24 cellular contexts compared by ENCODE assay signal in the genomic region with DNA sequence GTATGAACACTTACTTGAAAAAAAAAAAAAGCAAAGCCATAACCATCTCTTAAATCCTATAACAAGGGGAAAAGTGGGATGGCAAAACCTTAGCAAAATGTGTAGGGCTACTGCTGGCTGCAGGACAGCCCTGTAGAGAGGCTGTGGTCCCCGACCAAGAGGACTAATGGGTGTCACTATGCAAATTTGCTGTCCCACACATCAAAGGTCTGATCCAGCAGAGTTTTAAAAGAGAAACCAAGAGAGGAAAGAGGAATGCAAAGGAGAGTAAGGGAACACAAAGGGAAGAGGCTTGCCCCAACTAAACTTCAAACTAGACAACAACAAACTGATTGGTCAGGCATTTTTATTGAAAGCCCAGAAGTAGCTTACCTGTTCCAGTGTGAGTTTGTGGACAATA. TPM values are rescaled to one million over a fixed set of nuclear protein-coding genes. Genes with fewer than 3 reads are reported as not detected.
DNase-seq lines count a peak whose midpoint lies in the region; ATAC-seq, FAIRE-seq and TF ChIP-seq lines count a peak whose summit lies in the region.
"Had no signal": no experiment of that assay in that cellular context is flagged by ENCODE, and none has a peak within 500 bp of the region (broad histone marks: within the 10 kb centered on the region; RNA-seq: fewer than 3 reads in every experiment).

No MANE protein-coding gene starts in this region.

- no TSS peak for BruUV-seq in OCI-LY7 (replicated peaks; lab: Mats Ljungman, UMichigan)

- no peak for ATAC-seq in stimulated activated naive CD8-positive, alpha-beta T cell treated with anti-CD3 and anti-CD28 coated beads, Interleukin-15, amount 100 ng/mL, for 72 hours
- ATAC-seq in HG03175 (IDR thresholded peaks at IDR 0.05; ENCODE audit: unreplicated experiment) (no peak), upper lobe of left lung (ENCODE audit: low FRiP score in 2 of 2) (no peak)
- ATAC-seq: gastroesophageal sphincter, T-helper 17 cell had no signal

- H3K27ac Mint-ChIP-seq in stimulated activated naive CD8-positive, alpha-beta T cell treated with anti-CD3 and anti-CD28 coated beads, Interleukin-15, amount 100 ng/mL, for 72 hours = no peak overlapping the region
- H3K27ac Mint-ChIP-seq: activated naive CD4-positive, alpha-beta T cell treated with anti-CD3 and anti-CD28 coated beads, Interleukin-2, amount 10 ng/mL, durations not matched to agents 7 days and 5 days; CD4-positive, CD25-positive, alpha-beta regulatory T cell; T-helper 17 cell had no signal

- TF ChIP-seq POLR2A in GM12891 (IDR thresholded peaks at IDR 0.05; ENCODE audit: low read depth, low read length) (no peak), transverse colon (IDR thresholded peaks at IDR 0.05) (no peak), upper lobe of left lung (IDR thresholded peaks at IDR 0.05) (no peak)

- H4K20me1 ChIP-seq in OCI-LY7 (ENCODE audit: insufficient read depth, low read length) (no peaks in the 10 kb centered on the region; the same call in 1 of the 2 replicates), hepatocyte (ENCODE audit: insufficient read depth, poor library complexity, severe bottlenecking) (no peaks in the 10 kb centered on the region)

- TF ChIP-seq EP300 in transverse colon (IDR thresholded peaks at IDR 0.05; ENCODE audit: low read depth) = no peak
- TF ChIP-seq EP300 in upper lobe of left lung (IDR thresholded peaks at IDR 0.05) = no peak

- H3K27me3 ChIP-seq in hepatocyte (no peaks in the 10 kb centered on the region), transverse colon (no peaks in the 10 kb centered on the region), upper lobe of left lung (no peaks in the 10 kb centered on the region)
- H3K27me3 ChIP-seq: gastroesophageal sphincter, SJSA1 had no signal

- in situ Hi-C loops in transverse colon (cut with MboI; ENCODE audit: low pct_ligation_motif_present in 1 of 4, low pct_unique_long_range_greater_than_20kb in 1 of 4, low sequenced_read_pairs in 3 of 4) = loop anchor here in 2 of 4 donors (10.0 to 25.0 kb wide), 2 partner anchors 124 to 181 kb away; no protein-coding TSS in a partner anchor

- intact Hi-C loops in OCI-LY7 (cut with micrococcal nuclease; ENCODE audit: unreplicated experiment) (no loop called here), transverse colon (cut with DNase I; ENCODE audit: low total_unique reads) (no loop called here)

- H3K4me2 ChIP-seq in OCI-LY7 (ENCODE audit: low read length) (peak overlapping the region; percentile 68), hepatocyte (peak overlapping the region; percentile 48)
- H3K4me2 ChIP-seq: KMS-11 had no signal

- H3K4me1 Mint-ChIP-seq in stimulated activated naive CD8-positive, alpha-beta T cell treated with anti-CD3 and anti-CD28 coated beads, Interleukin-15, amount 100 ng/mL, for 72 hours = peaks cover 26% of the 10 kb centered on the region

- peak overlapping the region; percentile 66; the same call in 1 of the 2 replicates for H2AFZ ChIP-seq in OCI-LY7 (ENCODE audit: low read length)
- no peak overlapping the region for H2AFZ ChIP-seq in hepatocyte
- H2AFZ ChIP-seq: GM23248 had no signal

- H3K9me3 ChIP-seq in OCI-LY7 (ENCODE audit: low read length) (no peaks in the 10 kb centered on the region; the same call in 1 of the 2 replicates), hepatocyte (ENCODE audit: low read depth) (no peaks in the 10 kb centered on the region), transverse colon (no peaks in the 10 kb centered on the region), upper lobe of left lung (peaks cover 0 to 3% (median 0%) of the 10 kb centered on the region in 4 donors)
- H3K9me3 ChIP-seq: gastroesophageal sphincter, SJSA1 had no signal

- H3K27me3 Mint-ChIP-seq in stimulated activated naive CD8-positive, alpha-beta T cell treated with anti-CD3 and anti-CD28 coated beads, Interleukin-15, amount 100 ng/mL, for 72 hours = no peaks in the 10 kb centered on the region
- H3K27me3 Mint-ChIP-seq: activated naive CD4-positive, alpha-beta T cell treated with anti-CD3 and anti-CD28 coated beads, Interleukin-2, amount 10 ng/mL, durations not matched to agents 7 days and 5 days; CD4-positive, CD25-positive, alpha-beta regulatory T cell; T-helper 17 cell had no signal

- POLR2A ChIA-PET in OCI-LY7 (lab: Charles Lee) = interaction anchor here (1.4 to 1.7 kb wide), 2 partner anchors 10 to 72 kb away, joined by 5 read pairs; no protein-coding TSS in a partner anchor

- H3K36me3 ChIP-seq in OCI-LY7 (ENCODE audit: insufficient read depth, low read length) (no peaks in the 10 kb centered on the region), hepatocyte (replicated peaks; ENCODE audit: insufficient read depth, low read depth) (no peaks in the 10 kb centered on the region), transverse colon (no peaks in the 10 kb centered on the region), upper lobe of left lung (no peaks in the 10 kb centered on the region)
- H3K36me3 ChIP-seq: gastroesophageal sphincter had no signal

- FAIRE-seq in GM12891 (lab: Jason Lieb, UNC) = no peak
- FAIRE-seq: endometrium, GM18507, kidney, small intestine had no signal

- 29% methylated on average over 1 of the region's 1 CpG for WGBS in hepatocyte (ENCODE audit: low lambda C conversion rate, missing lambda C conversion rate)
- 38 to 41% methylated on average over 1 of the region's 1 CpG for WGBS in transverse colon (ENCODE audit: low coverage in 1 of 2), 2 donors
- 68 to 75% methylated on average over 1 of the region's 1 CpG for WGBS in upper lobe of left lung, 2 donors

- H3K4me3 ChIP-seq in OCI-LY7 (ENCODE audit: low read depth, low read length, poor library complexity, severe bottlenecking) = no peak overlapping the region
- no peak overlapping the region for H3K4me3 ChIP-seq in hepatocyte
- no peak overlapping the region for H3K4me3 ChIP-seq in transverse colon
- H3K4me3 ChIP-seq in upper lobe of left lung = no peak overlapping the region
- H3K4me3 ChIP-seq: gastroesophageal sphincter, GM23248, lung, SJSA1 had no signal

- no peaks in the 10 kb centered on the region for H3K9me2 ChIP-seq in OCI-LY7 (ENCODE audit: insufficient read depth, low read length)
- H3K9me2 ChIP-seq in hepatocyte (replicated peaks; ENCODE audit: insufficient read depth) = no peaks in the 10 kb centered on the region

- peaks cover 5% of the 10 kb centered on the region; the same call in 1 of the 2 replicates for H3K79me2 ChIP-seq in OCI-LY7 (ENCODE audit: insufficient read depth, low read depth, low read length)
- H3K79me2 ChIP-seq in hepatocyte = peaks cover 2% of the 10 kb centered on the region

- H3K27ac ChIP-seq in OCI-LY7 (ENCODE audit: low read depth, low read length, poor library complexity, severe bottlenecking) = no peak overlapping the region
- H3K27ac ChIP-seq in hepatocyte = peak overlapping the region; percentile 83
- H3K27ac ChIP-seq in transverse colon = peak overlapping the region; percentile 71 to 100 (median 88)
- H3K27ac ChIP-seq in upper lobe of left lung = no peak overlapping the region
- H3K27ac ChIP-seq: gastroesophageal sphincter, GM23248, KMS-11, SJSA1 had no signal

- CTCF ChIA-PET in OCI-LY7 (lab: Charles Lee; ENCODE audit: unreplicated experiment) = no interaction called here

- TF ChIP-seq CTCF in OCI-LY7 (conservative IDR thresholded peaks at IDR 0.05; ENCODE audit: low read length) (no peak), hepatocyte (IDR thresholded peaks at IDR 0.05; ENCODE audit: poor library complexity) (no peak), transverse colon (IDR thresholded peaks at IDR 0.05) (no peak), upper lobe of left lung (IDR thresholded peaks at IDR 0.05) (no peak)

- no peak overlapping the region for H3K4me3 Mint-ChIP-seq in stimulated activated naive CD8-positive, alpha-beta T cell treated with anti-CD3 and anti-CD28 coated beads, Interleukin-15, amount 100 ng/mL, for 72 hours
- H3K4me3 Mint-ChIP-seq: activated naive CD4-positive, alpha-beta T cell treated with anti-CD3 and anti-CD28 coated beads, Interleukin-2, amount 10 ng/mL, durations not matched to agents 7 days and 5 days; T-helper 17 cell had no signal

- no peak for DNase-seq in GM12891 (ENCODE audit: insufficient read length, low spot score)
- no peak for DNase-seq in OCI-LY7 (ENCODE audit: low spot score)
- no peak for DNase-seq in hepatocyte (ENCODE audit: low spot score)
- no peak for DNase-seq in transverse colon
- no peak for DNase-seq in stimulated activated naive CD8-positive, alpha-beta T cell treated with anti-CD3 and anti-CD28 coated beads, Interleukin-15, amount 100 ng/mL, for 72 hours
- DNase-seq in upper lobe of left lung = no peak
- DNase-seq: activated CD4-positive, alpha-beta T cell treated with anti-CD3 and anti-CD28 coated beads for 48 hours; activated naive CD4-positive, alpha-beta T cell treated with anti-CD3 and anti-CD28 coated beads, Interleukin-2, amount 10 ng/mL, durations not matched to agents 7 days and 5 days; CD4-positive, CD25-positive, alpha-beta regulatory T cell; cortex of kidney; DMS 273 treated with DMSO at 0.1 percent for 48 hours; GM23248; kidney; NCI-H2171; stimulated activated CD4-positive, alpha-beta T cell treated with anti-CD3 and anti-CD28 coated beads, Interleukin-1b, Interleukin-23, amount 100 ng/mL, for 48 hours; T-helper 17 cell had no signal

- peaks cover 69% of the 10 kb centered on the region for H3K4me1 ChIP-seq in OCI-LY7 (ENCODE audit: insufficient read depth, low read length, poor library complexity, severe bottlenecking)
- H3K4me1 ChIP-seq in hepatocyte (ENCODE audit: insufficient read depth) = peaks cover 13% of the 10 kb centered on the region
- peaks cover 5 to 38% (median 11%) of the 10 kb centered on the region in 4 donors for H3K4me1 ChIP-seq in transverse colon
- peaks cover 3 to 19% (median 10%) of the 10 kb centered on the region in 4 donors for H3K4me1 ChIP-seq in upper lobe of left lung

- H3K9me3 Mint-ChIP-seq in stimulated activated naive CD8-positive, alpha-beta T cell treated with anti-CD3 and anti-CD28 coated beads, Interleukin-15, amount 100 ng/mL, for 72 hours = no peaks in the 10 kb centered on the region
- H3K9me3 Mint-ChIP-seq: activated naive CD4-positive, alpha-beta T cell treated with anti-CD3 and anti-CD28 coated beads, Interleukin-2, amount 10 ng/mL, durations not matched to agents 7 days and 5 days had no signal

TF ChIP-seq in GM12891, 5 proteins besides CTCF, POLR2A, EP300 and RAD21:
- TF ChIP-seq TAF1 (IDR thresholded peaks at IDR 0.05; ENCODE audit: low read depth, low read length) (no peak), POU2F2 (IDR thresholded peaks at IDR 0.05; ENCODE audit: low read depth, low read length) (peak; percentile 65; the same call in 1 of the 2 replicates)
TF ChIP-seq in GM12891: peak in this region for 1.

RNA-seq across cellular contexts. Expression of a gene that starts 3.1 kb away (rescaled TPM):
- 3.8 TPM for polyA plus RNA-seq in GM12891 (2012; ENCODE audit: low read depth, missing spikeins)
- total RNA-seq in OCI-LY7 (2014; rRNA removed; shearing (Covaris generic)) = 18.0 and 24.7 TPM in 2 replicates
- 21.2 and 25.7 TPM in 2 replicates for total RNA-seq in OCI-LY7 (2022)
- total RNA-seq in hepatocyte = 17.7 and 18.8 TPM in 2 replicates
- 11.0 and 11.7 TPM in 2 replicates for polyA plus RNA-seq in hepatocyte
- 10 to 100 TPM; 60.8 to 83.0 (median 69.6) TPM for total RNA-seq in transverse colon
- 10 to 100 TPM; 20.2 to 44.1 (median 27.1) TPM for total RNA-seq in upper lobe of left lung

Comparison
In these comparisons a context has a peak if more than half of its experiments do, and no peak if none do; other contexts are left out.
1. H3K27ac ChIP-seq: peak in hepatocyte (single experiment) and transverse colon (4 of 4); none in OCI-LY7 (single experiment) and upper lobe of left lung (0 of 4).